Comparison of ENCODE assay signal across 8 cellular contexts in genomic region chr6:33822575-33823395, GRCh38. TPM values are rescaled to one million over a fixed set of nuclear protein-coding genes. Genes with fewer than 3 reads are reported as not detected.
DNase-seq lines count a peak whose midpoint lies in the region; ATAC-seq lines count a peak whose summit lies in the region.

No MANE protein-coding gene starts in this region.

- no peaks in the 10 kb centered on the region for H3K36me3 Mint-ChIP-seq in stimulated activated memory B cell treated with anti-CD40 and anti-IgM and Interleukin-4, amounts not matched to agents 10 μg/mL and 1 μg/mL and 100 μg/mL, for 72 hours

- no peak overlapping the region for H3K27ac ChIP-seq in Karpas-422 (ENCODE audit: low read length)

- no peaks in the 10 kb centered on the region for H3K9me2 ChIP-seq in Karpas-422 (replicated peaks; ENCODE audit: insufficient read depth, low read length)

- H3K4me1 Mint-ChIP-seq in stimulated activated memory B cell treated with anti-CD40 and anti-IgM and Interleukin-4, amounts not matched to agents 10 μg/mL and 1 μg/mL and 100 μg/mL, for 72 hours, result no peaks in the 10 kb centered on the region

- H3K27me3 Mint-ChIP-seq in stimulated activated memory B cell treated with anti-CD40 and anti-IgM and Interleukin-4, amounts not matched to agents 10 μg/mL and 1 μg/mL and 100 μg/mL, for 72 hours, result peaks cover 36% of the 10 kb centered on the region

- DNase-seq in DMS79 treated with DMSO at 0.1 percent for 48 hours (lab: John Stamatoyannopoulos, UW), result peak; percentile 97
- DNase-seq in Karpas-422, result peak; percentile 64
- DNase-seq in SHP77 treated with DMSO at 0.1 percent for 48 hours (lab: John Stamatoyannopoulos, UW), result peak; percentile 41
- DNase-seq in islet precursor cell, result peak; percentile 73
- DNase-seq in NCI-H446 treated with DMSO at 0.1 percent for 48 hours (lab: John Stamatoyannopoulos, UW), result no peak
- no peak for DNase-seq in putamen (ENCODE audit: low spot score)

- no peak overlapping the region for H3K4me2 ChIP-seq in Karpas-422 (ENCODE audit: low read depth, low read length, poor library complexity, severe bottlenecking)

- no peaks in the 10 kb centered on the region for H3K36me3 ChIP-seq in Karpas-422 (ENCODE audit: insufficient read depth, low read length)

- no peak overlapping the region for H3K4me3 ChIP-seq in Karpas-422 (ENCODE audit: low read length)

- no peak for ATAC-seq in stimulated activated memory B cell treated with anti-CD40 and anti-IgM and Interleukin-4, amounts not matched to agents 10 μg/mL and 1 μg/mL and 100 μg/mL, for 72 hours
- no peak for ATAC-seq in HG03460 (IDR thresholded peaks at IDR 0.05; ENCODE audit: unreplicated experiment)

- no peak overlapping the region for H2AFZ ChIP-seq in Karpas-422 (ENCODE audit: low read length)

- H3K4me1 ChIP-seq in Karpas-422 (ENCODE audit: low read length), result no peaks in the 10 kb centered on the region

- no peaks in the 10 kb centered on the region for H3K9me3 ChIP-seq in Karpas-422 (ENCODE audit: low read length)

- H3K27me3 ChIP-seq in Karpas-422 (ENCODE audit: low read length), result no peaks in the 10 kb centered on the region

- H3K4me3 Mint-ChIP-seq in stimulated activated memory B cell treated with anti-CD40 and anti-IgM and Interleukin-4, amounts not matched to agents 10 μg/mL and 1 μg/mL and 100 μg/mL, for 72 hours, result no peak overlapping the region

- no peak overlapping the region for H3K27ac Mint-ChIP-seq in stimulated activated memory B cell treated with anti-CD40 and anti-IgM and Interleukin-4, amounts not matched to agents 10 μg/mL and 1 μg/mL and 100 μg/mL, for 72 hours

- no peak overlapping the region for H3K9ac ChIP-seq in Karpas-422 (ENCODE audit: low read length)

- H3K79me2 ChIP-seq in Karpas-422 (ENCODE audit: low read length), result no peaks in the 10 kb centered on the region

- H4K20me1 ChIP-seq in Karpas-422 (ENCODE audit: insufficient read depth, low read depth, low read length), result 0 out of 2 replicates have a peak, but pooled peaks cover 3% of the 10 kb centered on the region

- H3K9me3 Mint-ChIP-seq in stimulated activated memory B cell treated with anti-CD40 and anti-IgM and Interleukin-4, amounts not matched to agents 10 μg/mL and 1 μg/mL and 100 μg/mL, for 72 hours, result no peaks in the 10 kb centered on the region

RNA-seq across cellular contexts. Expression of gene MLN, which starts 19.0 kb away (rescaled TPM):
- total RNA-seq in Karpas-422 (2014; rRNA removed; shearing (Covaris generic); ENCODE audit: low replicate concordance), result not detected in 2 replicates

RNA-seq across cellular contexts. Expression of gene LEMD2, which starts 33.9 kb away (rescaled TPM):
- 32.8 and 42.1 TPM in 2 replicates for total RNA-seq in Karpas-422 (2014; rRNA removed; shearing (Covaris generic); ENCODE audit: low replicate concordance)

Comparison
In these comparisons a context has a peak if more than half of its experiments do, and no peak if none do; other contexts are left out.
1. DNase-seq: peak in DMS79 treated with DMSO at 0.1 percent for 48 hours (single experiment), Karpas-422 (single experiment), SHP77 treated with DMSO at 0.1 percent for 48 hours (single experiment) and islet precursor cell (single experiment); none in NCI-H446 treated with DMSO at 0.1 percent for 48 hours (single experiment) and putamen (single experiment).